10 cellular contexts compared by ENCODE assay signal in genomic region chr6:142925575-142926110, GRCh38. TPM values are rescaled to one million over a fixed set of nuclear protein-coding genes. Genes with fewer than 3 reads are reported as not detected.
DNase-seq lines count a peak whose midpoint lies in the region; ATAC-seq and TF ChIP-seq lines count a peak whose summit lies in the region.
"Had no signal": no experiment of that assay in that cellular context is flagged by ENCODE, and none has a peak within 500 bp of the region (broad histone marks: within the 10 kb centered on the region; RNA-seq: fewer than 3 reads in every experiment).

No MANE protein-coding gene starts in this region.

- peaks cover 13% of the 10 kb centered on the region for H3K36me3 Mint-ChIP-seq in activated naive CD4-positive, alpha-beta T cell treated with anti-CD3 and anti-CD28 coated beads for 36 hours (ENCODE audit: low read depth)

- no peak for TF ChIP-seq POLR2A in thyroid gland (IDR thresholded peaks at IDR 0.05)

- DNase-seq in activated naive CD4-positive, alpha-beta T cell treated with anti-CD3 and anti-CD28 coated beads for 36 hours = peak; percentile 37
- DNase-seq in activated naive CD4-positive, alpha-beta T cell (lab: John Stamatoyannopoulos, UW) = no peak
- peak; percentile 74 for DNase-seq in adipocyte (ENCODE audit: low read depth)
- no peak for DNase-seq in left colon
- peak; percentile 24 for DNase-seq in stromal cell of bone marrow (ENCODE audit: low read depth)
- DNase-seq in thyroid gland = no peak
- DNase-seq in NOMO-1 treated with dmso at 0.1 percent for 144 hours (lab: John Stamatoyannopoulos, UW; ENCODE audit: unreplicated experiment) = no peak
- no peak for DNase-seq in germinal center (ENCODE audit: low spot score)

- 94 to 95% methylated on average over 7 of the region's 7 CpGs for WGBS in thyroid gland, 2 donors

- peak; percentile 35 for ATAC-seq in left colon

- CTCF ChIA-PET in activated naive CD4-positive, alpha-beta T cell treated with anti-CD3 and anti-CD28 coated beads for 36 hours (lab: Charles Lee) = interaction anchor here (0.6 to 1.2 kb wide), 4 partner anchors 9 to 233 kb away, joined by 3 to 6 read pairs (median 4); no protein-coding TSS in a partner anchor

- H3K4me3 Mint-ChIP-seq in activated naive CD4-positive, alpha-beta T cell treated with anti-CD3 and anti-CD28 coated beads for 36 hours = peak overlapping the region; percentile 46

- peak overlapping the region; percentile 88 for H3K9ac ChIP-seq in adipocyte (ENCODE audit: low read length)

- H3K4me1 ChIP-seq in adipocyte (ENCODE audit: control insufficient read depth, insufficient read depth, low read length) (peaks cover 48% of the 10 kb centered on the region), thyroid gland (peaks cover 4 to 8% of the 10 kb centered on the region in 2 donors)
- H3K4me1 ChIP-seq: prostate gland had no signal

- no peaks in the 10 kb centered on the region for H3K9me3 Mint-ChIP-seq in activated naive CD4-positive, alpha-beta T cell treated with anti-CD3 and anti-CD28 coated beads for 36 hours

- H3K4me3 ChIP-seq in adipocyte (ENCODE audit: low read length) (peak overlapping the region; percentile 89), thyroid gland (replicated peaks in 1 of 3) (no peak overlapping the region)

- H3K4me1 Mint-ChIP-seq in activated naive CD4-positive, alpha-beta T cell treated with anti-CD3 and anti-CD28 coated beads for 36 hours (ENCODE audit: low read depth) = peaks cover 53% of the 10 kb centered on the region

- H3K27ac ChIP-seq in thyroid gland = peak overlapping the region in 1 of 3 donors; percentile 96
- H3K27ac ChIP-seq: PC-9 had no signal

- TF ChIP-seq CTCF in thyroid gland (IDR thresholded peaks at IDR 0.05) = no peak

- peak overlapping the region; percentile 60 for H3K27ac Mint-ChIP-seq in activated naive CD4-positive, alpha-beta T cell treated with anti-CD3 and anti-CD28 coated beads for 36 hours

- intact Hi-C loops in activated naive CD4-positive, alpha-beta T cell treated with anti-CD3 and anti-CD28 coated beads for 36 hours (cut with micrococcal nuclease) = loop anchor here (1.0 kb wide), 2 partner anchors 12 to 19 kb away; no protein-coding TSS in a partner anchor
- intact Hi-C loops in left colon (cut with DNase I, micrococcal nuclease) (no loop called here), thyroid gland (cut with DNase I) (no loop called here)

- no peaks in the 10 kb centered on the region for H3K27me3 ChIP-seq in adipocyte (replicated peaks; ENCODE audit: control insufficient read depth, insufficient read depth, low read length)
- no peaks in the 10 kb centered on the region for H3K27me3 ChIP-seq in thyroid gland

- H3K27me3 Mint-ChIP-seq in activated naive CD4-positive, alpha-beta T cell treated with anti-CD3 and anti-CD28 coated beads for 36 hours (ENCODE audit: low read depth) = no peaks in the 10 kb centered on the region

- H3K9me3 ChIP-seq in adipocyte (ENCODE audit: control insufficient read depth, low read length) (no peaks in the 10 kb centered on the region), thyroid gland (no peaks in the 10 kb centered on the region)
- H3K9me3 ChIP-seq: prostate gland had no signal

- H3K36me3 ChIP-seq in adipocyte (ENCODE audit: control insufficient read depth, insufficient read depth, low read length, severe bottlenecking) = no peaks in the 10 kb centered on the region
- H3K36me3 ChIP-seq in thyroid gland = no peaks in the 10 kb centered on the region
- H3K36me3 ChIP-seq: prostate gland had no signal

RNA-seq across cellular contexts. Expression of gene HIVEP2, which starts 19.3 kb away (rescaled TPM):
- 10 to 100 TPM; 22.0 to 24.1 TPM for total RNA-seq in activated naive CD4-positive, alpha-beta T cell treated with anti-CD3 and anti-CD28 coated beads for 36 hours
- total RNA-seq in left colon (10 to 100 TPM in 1 of 2 donors, 1 to 10 TPM in 1; 9.2 to 10.1 TPM), thyroid gland (10 to 100 TPM; 23.3 to 41.8 (median 26.4) TPM)

Comparison
In these comparisons a context has a peak if more than half of its experiments do, and no peak if none do; other contexts are left out.
1. DNase-seq: peak in activated naive CD4-positive, alpha-beta T cell treated with anti-CD3 and anti-CD28 coated beads for 36 hours (single experiment), adipocyte (single experiment) and stromal cell of bone marrow (single experiment); none in activated naive CD4-positive, alpha-beta T cell (0 of 4), left colon (0 of 2), thyroid gland (0 of 2), NOMO-1 treated with dmso at 0.1 percent for 144 hours (single experiment) and germinal center (single experiment).